Comparison of ENCODE assay signal across 22 cellular contexts in genomic region chr5:143634689-143635088, GRCh38.
"Had no signal": no experiment of that assay in that cellular context is flagged by ENCODE, and none has a peak within 500 bp of the region (broad histone marks: within the 10 kb centered on the region; RNA-seq: fewer than 3 reads in every experiment).

No MANE protein-coding gene starts in this region.

- FAIRE-seq: colon had no signal

- H3K4me1 ChIP-seq: sigmoid colon had no signal

- H3K4me1 Mint-ChIP-seq: stimulated activated naive CD8-positive, alpha-beta T cell treated with anti-CD3 and anti-CD28 coated beads, Interleukin-15, amount 100 ng/mL, for 72 hours had no signal

- H3K36me3 ChIP-seq: heart left ventricle, sigmoid colon, thoracic aorta, transverse colon had no signal

- H3K9me3 ChIP-seq: heart left ventricle, sigmoid colon, thoracic aorta, transverse colon had no signal

- H3K9me3 Mint-ChIP-seq: dendritic cell treated with granulocyte-macrophage colony-stimulating factor and Interleukin-4, amounts not matched to agents 40 ng/mL and 50 ng/mL, for 4 days; naive B cell; nephron progenitor cell; stimulated activated naive B cell treated with anti-CD40 and anti-IgM and Interleukin-4, amounts not matched to agents 10 μg/mL and 1 μg/mL and 100 μg/mL, for 72 hours; stimulated activated naive CD8-positive, alpha-beta T cell treated with anti-CD3 and anti-CD28 coated beads, Interleukin-15, amount 100 ng/mL, for 72 hours had no signal

- H3K36me3 Mint-ChIP-seq: naive B cell; stimulated activated naive B cell treated with anti-CD40 and anti-IgM and Interleukin-4, amounts not matched to agents 10 μg/mL and 1 μg/mL and 100 μg/mL, for 72 hours had no signal

- DNase-seq: cerebellar nuclear complex; erythroblast; foreskin melanocyte; heart left ventricle; hypothalamus; islet precursor cell; midbrain; naive B cell; nephron progenitor cell; posterior cingulate gyrus; sigmoid colon; stimulated activated CD4-positive, alpha-beta T cell treated with anti-CD3 and anti-CD28 coated beads, Interleukin-2, amount 100 ng/mL, for 24 hours; stimulated activated CD4-positive, alpha-beta T cell treated with anti-CD3 and anti-CD28 coated beads, Interleukin-4, amount 100 ng/mL, for 4 hours; stimulated activated naive B cell treated with anti-CD40 and anti-IgM and Interleukin-4, amounts not matched to agents 10 μg/mL and 1 μg/mL and 100 μg/mL, for 72 hours; stimulated activated naive CD8-positive, alpha-beta T cell treated with anti-CD3 and anti-CD28 coated beads, Interleukin-15, amount 100 ng/mL, for 72 hours; transverse colon had no signal

- H3K4me3 ChIP-seq: heart left ventricle, lung, sigmoid colon, skin epidermis, thoracic aorta, transverse colon had no signal

- ATAC-seq: left lobe of liver; stimulated activated naive B cell treated with anti-CD40 and anti-IgM and Interleukin-4, amounts not matched to agents 10 μg/mL and 1 μg/mL and 100 μg/mL, for 72 hours; stimulated activated naive CD8-positive, alpha-beta T cell treated with anti-CD3 and anti-CD28 coated beads, Interleukin-15, amount 100 ng/mL, for 72 hours had no signal

- H3K27me3 ChIP-seq: heart left ventricle, sigmoid colon, transverse colon had no signal

- H3K27me3 Mint-ChIP-seq: dendritic cell treated with granulocyte-macrophage colony-stimulating factor and Interleukin-4, amounts not matched to agents 40 ng/mL and 50 ng/mL, for 4 days; naive B cell; stimulated activated naive B cell treated with anti-CD40 and anti-IgM and Interleukin-4, amounts not matched to agents 10 μg/mL and 1 μg/mL and 100 μg/mL, for 72 hours; stimulated activated naive CD8-positive, alpha-beta T cell treated with anti-CD3 and anti-CD28 coated beads, Interleukin-15, amount 100 ng/mL, for 72 hours had no signal

- H3K27ac Mint-ChIP-seq: dendritic cell treated with granulocyte-macrophage colony-stimulating factor and Interleukin-4, amounts not matched to agents 40 ng/mL and 50 ng/mL, for 4 days; nephron progenitor cell; stimulated activated naive B cell treated with anti-CD40 and anti-IgM and Interleukin-4, amounts not matched to agents 10 μg/mL and 1 μg/mL and 100 μg/mL, for 72 hours; stimulated activated naive CD8-positive, alpha-beta T cell treated with anti-CD3 and anti-CD28 coated beads, Interleukin-15, amount 100 ng/mL, for 72 hours had no signal

- H3K27ac ChIP-seq: heart left ventricle, thoracic aorta, transverse colon had no signal

- H3K4me3 Mint-ChIP-seq: dendritic cell treated with granulocyte-macrophage colony-stimulating factor and Interleukin-4, amounts not matched to agents 40 ng/mL and 50 ng/mL, for 4 days; naive B cell; nephron progenitor cell; stimulated activated naive B cell treated with anti-CD40 and anti-IgM and Interleukin-4, amounts not matched to agents 10 μg/mL and 1 μg/mL and 100 μg/mL, for 72 hours; stimulated activated naive CD8-positive, alpha-beta T cell treated with anti-CD3 and anti-CD28 coated beads, Interleukin-15, amount 100 ng/mL, for 72 hours had no signal
